ENCODE assay signal across 1 cellular context in the genomic region with DNA sequence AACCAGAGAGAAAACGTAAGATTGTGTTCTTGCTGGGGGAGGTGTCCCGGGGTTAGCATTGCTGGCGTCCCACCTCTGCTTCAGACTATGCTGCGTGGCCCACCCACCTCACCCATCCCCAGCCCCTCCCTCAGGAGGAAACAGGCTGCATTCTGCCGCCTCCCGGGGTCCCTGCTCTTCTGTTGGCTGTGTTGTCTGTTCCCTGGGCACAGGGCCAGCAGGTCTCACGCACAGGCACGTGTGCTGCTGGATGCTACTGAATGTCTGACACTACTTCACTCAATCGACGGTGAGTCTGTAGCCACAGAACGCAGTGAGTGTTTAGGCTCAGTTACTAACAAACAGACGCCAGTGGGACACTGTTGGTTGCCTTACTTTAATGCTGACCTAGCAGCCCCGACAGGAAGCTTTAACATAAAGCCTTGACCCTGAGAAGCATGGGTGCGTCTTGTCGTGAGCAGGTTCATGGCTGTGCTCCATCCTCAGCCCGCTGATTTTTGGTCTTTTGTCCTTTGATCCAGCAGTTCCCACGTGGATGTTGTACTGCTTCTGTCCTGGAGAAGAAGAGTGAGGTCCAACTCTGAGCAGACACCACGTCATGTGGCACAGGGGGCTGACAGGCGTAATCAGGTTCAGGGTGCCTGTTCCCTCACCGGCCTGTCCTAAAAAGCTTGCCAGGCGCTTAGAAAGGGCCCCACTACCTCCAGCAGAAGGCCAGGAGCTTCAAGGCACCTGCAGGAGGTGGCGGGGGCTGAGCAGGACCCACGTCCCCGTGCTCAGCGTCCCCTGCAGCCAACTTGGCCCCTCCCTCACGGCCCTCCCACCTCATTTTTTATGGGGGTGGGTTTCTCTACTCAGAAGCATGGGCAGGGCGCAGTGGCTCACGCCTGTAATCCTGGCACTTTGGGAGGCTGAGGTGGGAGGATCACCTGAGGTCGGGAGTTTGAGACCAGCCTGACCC.
TF ChIP-seq lines count a peak whose summit lies in the region.

No MANE protein-coding gene starts in this region.

TF ChIP-seq in HepG2, 621 proteins besides CTCF, POLR2A, EP300 and RAD21:
- TF ChIP-seq SALL2 (CRISPR knock-in tag; IDR thresholded peaks at IDR 0.05) (no peak), CCDC6 (CRISPR knock-in tag; IDR thresholded peaks at IDR 0.05) (no peak), RBM22 (optimal IDR thresholded peaks at IDR 0.05; ENCODE audit: low read length) (peak; percentile 60), MEIS1 (CRISPR knock-in tag; IDR thresholded peaks at IDR 0.05; ENCODE audit: borderline replicate concordance) (no peak), MTF1 (CRISPR knock-in tag; IDR thresholded peaks at IDR 0.05) (no peak), NKX3-1 (CRISPR knock-in tag; IDR thresholded peaks at IDR 0.05) (no peak), U2AF1 (optimal IDR thresholded peaks at IDR 0.05; ENCODE audit: low read depth, low read length) (no peak), SETDB1 (CRISPR knock-in tag; IDR thresholded peaks at IDR 0.05; ENCODE audit: borderline replicate concordance) (no peak), MIXL1 (CRISPR knock-in tag; IDR thresholded peaks at IDR 0.05) (no peak), ZNF17 (CRISPR knock-in tag; IDR thresholded peaks at IDR 0.05) (no peak), ZBTB7A (CRISPR knock-in tag; IDR thresholded peaks at IDR 0.05) (no peak), ZFP90 (CRISPR knock-in tag; IDR thresholded peaks at IDR 0.05; ENCODE audit: borderline replicate concordance) (no peak), MAFF (IDR thresholded peaks at IDR 0.05; ENCODE audit: low read depth, low read length) (0 out of 2 replicates have a peak, but pooled peaks have one; percentile 11), GATAD2A (CRISPR knock-in tag; IDR thresholded peaks at IDR 0.05) (no peak), POLR2G (IDR thresholded peaks at IDR 0.05; ENCODE audit: low read depth, low read length) (0 out of 2 replicates have a peak, but pooled peaks have one; percentile 11), FOSL2 (CRISPR knock-in tag; IDR thresholded peaks at IDR 0.05) (no peak), ZNF749 (CRISPR knock-in tag; IDR thresholded peaks at IDR 0.05; ENCODE audit: borderline replicate concordance) (no peak), MAFK (conservative IDR thresholded peaks at IDR 0.05 in 1 of 2, IDR thresholded peaks at IDR 0.05 in 1 of 2; ENCODE audit: low read length in 2 of 2) (peak; percentile 36 to 41; a peak in 2 of 4 replicates), ZNF713 (CRISPR knock-in tag; IDR thresholded peaks at IDR 0.05) (no peak), ZNF264 (CRISPR knock-in tag; IDR thresholded peaks at IDR 0.05) (no peak), MTA3 (CRISPR knock-in tag; IDR thresholded peaks at IDR 0.05) (no peak), MYNN (CRISPR knock-in tag; IDR thresholded peaks at IDR 0.05; ENCODE audit: low read depth) (no peak), TOPORS (CRISPR knock-in tag; IDR thresholded peaks at IDR 0.05) (no peak), ETV6 (CRISPR knock-in tag; conservative IDR thresholded peaks at IDR 0.05) (no peak)
- TF ChIP-seq, protein P1, sequence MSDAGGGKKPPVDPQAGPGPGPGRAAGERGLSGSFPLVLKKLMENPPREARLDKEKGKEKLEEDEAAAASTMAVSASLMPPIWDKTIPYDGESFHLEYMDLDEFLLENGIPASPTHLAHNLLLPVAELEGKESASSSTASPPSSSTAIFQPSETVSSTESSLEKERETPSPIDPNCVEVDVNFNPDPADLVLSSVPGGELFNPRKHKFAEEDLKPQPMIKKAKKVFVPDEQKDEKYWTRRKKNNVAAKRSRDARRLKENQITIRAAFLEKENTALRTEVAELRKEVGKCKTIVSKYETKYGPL (CRISPR knock-in tag; IDR thresholded peaks at IDR 0.05): no peak
- TF ChIP-seq, protein P2, sequence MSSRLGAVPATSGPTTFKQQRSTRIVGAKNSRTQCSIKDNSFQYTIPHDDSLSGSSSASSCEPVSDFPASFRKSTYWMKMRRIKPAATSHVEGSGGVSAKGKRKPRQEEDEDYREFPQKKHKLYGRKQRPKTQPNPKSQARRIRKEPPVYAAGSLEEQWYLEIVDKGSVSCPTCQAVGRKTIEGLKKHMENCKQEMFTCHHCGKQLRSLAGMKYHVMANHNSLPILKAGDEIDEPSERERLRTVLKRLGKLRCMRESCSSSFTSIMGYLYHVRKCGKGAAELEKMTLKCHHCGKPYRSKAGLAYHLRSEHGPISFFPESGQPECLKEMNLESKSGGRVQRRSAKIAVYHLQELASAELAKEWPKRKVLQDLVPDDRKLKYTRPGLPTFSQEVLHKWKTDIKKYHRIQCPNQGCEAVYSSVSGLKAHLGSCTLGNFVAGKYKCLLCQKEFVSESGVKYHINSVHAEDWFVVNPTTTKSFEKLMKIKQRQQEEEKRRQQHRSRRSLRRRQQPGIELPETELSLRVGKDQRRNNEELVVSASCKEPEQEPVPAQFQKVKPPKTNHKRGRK (CRISPR knock-in tag; IDR thresholded peaks at IDR 0.05): no peak
- TF ChIP-seq, protein P3, sequence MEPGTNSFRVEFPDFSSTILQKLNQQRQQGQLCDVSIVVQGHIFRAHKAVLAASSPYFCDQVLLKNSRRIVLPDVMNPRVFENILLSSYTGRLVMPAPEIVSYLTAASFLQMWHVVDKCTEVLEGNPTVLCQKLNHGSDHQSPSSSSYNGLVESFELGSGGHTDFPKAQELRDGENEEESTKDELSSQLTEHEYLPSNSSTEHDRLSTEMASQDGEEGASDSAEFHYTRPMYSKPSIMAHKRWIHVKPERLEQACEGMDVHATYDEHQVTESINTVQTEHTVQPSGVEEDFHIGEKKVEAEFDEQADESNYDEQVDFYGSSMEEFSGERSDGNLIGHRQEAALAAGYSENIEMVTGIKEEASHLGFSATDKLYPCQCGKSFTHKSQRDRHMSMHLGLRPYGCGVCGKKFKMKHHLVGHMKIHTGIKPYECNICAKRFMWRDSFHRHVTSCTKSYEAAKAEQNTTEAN (CRISPR knock-in tag; conservative IDR thresholded peaks at IDR 0.05): no peak
